ENCODE assay signal across 11 cellular contexts in genomic region chr9:95981741-95982390, GRCh38.
DNase-seq lines count a peak whose midpoint lies in the region; ATAC-seq and TF ChIP-seq lines count a peak whose summit lies in the region.
"Had no signal": no experiment of that assay in that cellular context is flagged by ENCODE, and none has a peak within 500 bp of the region (broad histone marks: within the 10 kb centered on the region; RNA-seq: fewer than 3 reads in every experiment).

No MANE protein-coding gene starts in this region.

- H3K4me2 ChIP-seq in BLaER1, result peak overlapping the region; percentile 44

- no peak overlapping the region for H3K9ac ChIP-seq in BLaER1
- H3K9ac ChIP-seq: GM23248 had no signal

- ATAC-seq in effector memory CD8-positive, alpha-beta T cell (replicated peaks), result peak; percentile 99

- H4K20me1 ChIP-seq in BLaER1, result no peaks in the 10 kb centered on the region

- 58 to 68% methylated on average over 5 of the region's 5 CpGs for WGBS in lower leg skin, 2 donors

- TF ChIP-seq POLR2A in lower leg skin (IDR thresholded peaks at IDR 0.05), result no peak
- no peak for TF ChIP-seq POLR2A in Peyer's patch (IDR thresholded peaks at IDR 0.05)

- H3K9me3 ChIP-seq in BLaER1, result peaks cover 11% of the 10 kb centered on the region
- H3K9me3 ChIP-seq in Peyer's patch, result no peaks in the 10 kb centered on the region

- H3K27ac Mint-ChIP-seq in effector memory CD8-positive, alpha-beta T cell, result peak overlapping the region; percentile 88 to 91

- H3K4me3 ChIP-seq in BLaER1 (no peak overlapping the region), lower leg skin (ENCODE audit: low read depth, poor library complexity, severe bottlenecking) (no peak overlapping the region), Peyer's patch (no peak overlapping the region)
- H3K4me3 ChIP-seq: GM23248 had no signal

- no peaks in the 10 kb centered on the region for H3K9me3 Mint-ChIP-seq in effector memory CD8-positive, alpha-beta T cell

- peaks cover 11 to 20% of the 10 kb centered on the region in 2 donors for H3K4me1 Mint-ChIP-seq in effector memory CD8-positive, alpha-beta T cell (ENCODE audit: low read depth in 2 of 2)

- DNase-seq in HCEC 1CT (peak; percentile 41), NCI-H82 treated with DMSO at 0.1 percent for 48 hours (lab: John Stamatoyannopoulos, UW; ENCODE audit: unreplicated experiment) (peak; percentile 79), lower leg skin (ENCODE audit: low spot score in 2 of 2) (no peak), NCI-H526 (lab: John Stamatoyannopoulos, UW) (no peak), Peyer's patch (no peak), posterior vena cava (ENCODE audit: low spot score) (no peak)
- DNase-seq in effector memory CD8-positive, alpha-beta T cell, result peak; percentile 6 to 20 (median 7)
- DNase-seq: amniotic stem cell, GM23248 had no signal

- H3K4me1 ChIP-seq in BLaER1, result peaks cover 11% of the 10 kb centered on the region
- H3K4me1 ChIP-seq in Peyer's patch, result peaks cover 0 to 3% (median 0%) of the 10 kb centered on the region in 4 donors

- intact Hi-C loops in lower leg skin (cut with DNase I; ENCODE audit: low total_unique reads) (no loop called here), posterior vena cava (cut with DNase I) (no loop called here)

- TF ChIP-seq CTCF in lower leg skin (IDR thresholded peaks at IDR 0.05) (no peak), Peyer's patch (IDR thresholded peaks at IDR 0.05) (no peak)

- H3K36me3 ChIP-seq in BLaER1 (peaks cover 42% of the 10 kb centered on the region), Peyer's patch (peaks cover 0 to 6% (median 0%) of the 10 kb centered on the region in 3 donors)

- H3K27ac ChIP-seq in BLaER1 (no peak overlapping the region), Peyer's patch (no peak overlapping the region)
- H3K27ac ChIP-seq: epithelial cell of prostate, GM23248 had no signal

- H3K27me3 Mint-ChIP-seq in effector memory CD8-positive, alpha-beta T cell, result no peaks in the 10 kb centered on the region

- H3K36me3 Mint-ChIP-seq in effector memory CD8-positive, alpha-beta T cell (ENCODE audit: insufficient read depth), result peaks cover 6% of the 10 kb centered on the region

- H3K27me3 ChIP-seq in BLaER1 (no peaks in the 10 kb centered on the region), Peyer's patch (no peaks in the 10 kb centered on the region)

- peak overlapping the region in 1 of 2 donors; percentile 17 for H3K4me3 Mint-ChIP-seq in effector memory CD8-positive, alpha-beta T cell

Comparison
In these comparisons a context has a peak if more than half of its experiments do, and no peak if none do; other contexts are left out.
1. DNase-seq: peak in HCEC 1CT (single experiment), NCI-H82 treated with DMSO at 0.1 percent for 48 hours (single experiment) and effector memory CD8-positive, alpha-beta T cell (3 of 3); none in lower leg skin (0 of 2), NCI-H526 (0 of 2), Peyer's patch (0 of 3) and posterior vena cava (single experiment).